Comparison of ENCODE assay signal across 10 cellular contexts in genomic region chr11:83521647-83522596, GRCh38.
DNase-seq lines count a peak whose midpoint lies in the region; ATAC-seq lines count a peak whose summit lies in the region.
"Had no signal": no experiment of that assay in that cellular context is flagged by ENCODE, and none has a peak within 500 bp of the region (broad histone marks: within the 10 kb centered on the region; RNA-seq: fewer than 3 reads in every experiment).

No MANE protein-coding gene starts in this region.

- ATAC-seq in HG03469 (IDR thresholded peaks at IDR 0.05; ENCODE audit: unreplicated experiment): peak; percentile 45
- ATAC-seq in stimulated activated effector memory CD8-positive, alpha-beta T cell treated with anti-CD3 and anti-CD28 coated beads, Interleukin-12 subunit alpha, Interleukin-12 subunit beta, amount 100 ng/mL, for 72 hours: no peak

- H3K27ac Mint-ChIP-seq in activated T-helper 2 cell treated with anti-CD3 and anti-CD28 coated beads, Interferon-gamma antibody, Interleukin-2, Interleukin-4, amounts not matched to agents 10 μg/mL and 5 μg/mL and 100 μg/mL, durations not matched to agents 14 hours and 24 hours and 36 hours: no peak overlapping the region
- H3K27ac Mint-ChIP-seq in stimulated activated effector memory CD8-positive, alpha-beta T cell treated with anti-CD3 and anti-CD28 coated beads, Interleukin-12 subunit alpha, Interleukin-12 subunit beta, amount 100 ng/mL, for 72 hours: no peak overlapping the region

- intact Hi-C loops in activated T-helper 2 cell treated with anti-CD3 and anti-CD28 coated beads, Interferon-gamma antibody, Interleukin-2, Interleukin-4, amounts not matched to agents 10 μg/mL and 5 μg/mL and 100 μg/mL, durations not matched to agents 14 hours and 24 hours and 36 hours (cut with micrococcal nuclease): no loop called here

- DNase-seq in COR-L47 (lab: John Stamatoyannopoulos, UW) (peak; percentile 29), RPMI7951 (ENCODE audit: low read depth) (peak; percentile 5), iris pigment epithelial cell (ENCODE audit: low read depth) (peak; percentile 34), H4 (ENCODE audit: low spot score) (no peak)
- no peak for DNase-seq in activated effector memory CD4-positive, alpha-beta T cell treated with anti-CD3 and anti-CD28 coated beads, Interleukin-2, amount 50 U/mL, for 16 hours
- DNase-seq in activated T-helper 2 cell treated with anti-CD3 and anti-CD28 coated beads, Interferon-gamma antibody, Interleukin-2, Interleukin-4, amounts not matched to agents 10 μg/mL and 5 μg/mL and 100 μg/mL, durations not matched to agents 14 hours and 24 hours and 36 hours (ENCODE audit: low spot score): no peak
- DNase-seq in stimulated activated effector memory CD8-positive, alpha-beta T cell treated with anti-CD3 and anti-CD28 coated beads, Interleukin-12 subunit alpha, Interleukin-12 subunit beta, amount 100 ng/mL, for 72 hours (ENCODE audit: low spot score in 2 of 2): no peak
- DNase-seq: activated CD8-positive, alpha-beta memory T cell treated with anti-CD3 and anti-CD28 coated beads, Interleukin-2, amount 50 U/mL, for 4 hours; esophagus squamous epithelium had no signal

- no peaks in the 10 kb centered on the region for H3K4me1 Mint-ChIP-seq in activated T-helper 2 cell treated with anti-CD3 and anti-CD28 coated beads, Interferon-gamma antibody, Interleukin-2, Interleukin-4, amounts not matched to agents 10 μg/mL and 5 μg/mL and 100 μg/mL, durations not matched to agents 14 hours and 24 hours and 36 hours (ENCODE audit: low read depth)
- H3K4me1 Mint-ChIP-seq in stimulated activated effector memory CD8-positive, alpha-beta T cell treated with anti-CD3 and anti-CD28 coated beads, Interleukin-12 subunit alpha, Interleukin-12 subunit beta, amount 100 ng/mL, for 72 hours: no peaks in the 10 kb centered on the region

- no peaks in the 10 kb centered on the region for H3K9me3 Mint-ChIP-seq in activated T-helper 2 cell treated with anti-CD3 and anti-CD28 coated beads, Interferon-gamma antibody, Interleukin-2, Interleukin-4, amounts not matched to agents 10 μg/mL and 5 μg/mL and 100 μg/mL, durations not matched to agents 14 hours and 24 hours and 36 hours
- H3K9me3 Mint-ChIP-seq in stimulated activated effector memory CD8-positive, alpha-beta T cell treated with anti-CD3 and anti-CD28 coated beads, Interleukin-12 subunit alpha, Interleukin-12 subunit beta, amount 100 ng/mL, for 72 hours: peaks cover 5% of the 10 kb centered on the region

- H3K27me3 Mint-ChIP-seq in activated T-helper 2 cell treated with anti-CD3 and anti-CD28 coated beads, Interferon-gamma antibody, Interleukin-2, Interleukin-4, amounts not matched to agents 10 μg/mL and 5 μg/mL and 100 μg/mL, durations not matched to agents 14 hours and 24 hours and 36 hours (ENCODE audit: low read depth): no peaks in the 10 kb centered on the region

- no peak overlapping the region for H3K4me3 Mint-ChIP-seq in activated T-helper 2 cell treated with anti-CD3 and anti-CD28 coated beads, Interferon-gamma antibody, Interleukin-2, Interleukin-4, amounts not matched to agents 10 μg/mL and 5 μg/mL and 100 μg/mL, durations not matched to agents 14 hours and 24 hours and 36 hours (ENCODE audit: low read depth)
- H3K4me3 Mint-ChIP-seq in stimulated activated effector memory CD8-positive, alpha-beta T cell treated with anti-CD3 and anti-CD28 coated beads, Interleukin-12 subunit alpha, Interleukin-12 subunit beta, amount 100 ng/mL, for 72 hours: no peak overlapping the region

- H3K36me3 Mint-ChIP-seq in activated T-helper 2 cell treated with anti-CD3 and anti-CD28 coated beads, Interferon-gamma antibody, Interleukin-2, Interleukin-4, amounts not matched to agents 10 μg/mL and 5 μg/mL and 100 μg/mL, durations not matched to agents 14 hours and 24 hours and 36 hours (ENCODE audit: low read depth): no peaks in the 10 kb centered on the region
- H3K36me3 Mint-ChIP-seq in stimulated activated effector memory CD8-positive, alpha-beta T cell treated with anti-CD3 and anti-CD28 coated beads, Interleukin-12 subunit alpha, Interleukin-12 subunit beta, amount 100 ng/mL, for 72 hours: no peaks in the 10 kb centered on the region

Comparison
In these comparisons a context has a peak if more than half of its experiments do, and no peak if none do; other contexts are left out.
1. DNase-seq: peak in COR-L47 (single experiment), RPMI7951 (single experiment) and iris pigment epithelial cell (single experiment); none in activated effector memory CD4-positive, alpha-beta T cell treated with anti-CD3 and anti-CD28 coated beads, Interleukin-2, amount 50 U/mL, for 16 hours (single experiment), H4 (single experiment), activated T-helper 2 cell treated with anti-CD3 and anti-CD28 coated beads, Interferon-gamma antibody, Interleukin-2, Interleukin-4, amounts not matched to agents 10 μg/mL and 5 μg/mL and 100 μg/mL, durations not matched to agents 14 hours and 24 hours and 36 hours (single experiment) and stimulated activated effector memory CD8-positive, alpha-beta T cell treated with anti-CD3 and anti-CD28 coated beads, Interleukin-12 subunit alpha, Interleukin-12 subunit beta, amount 100 ng/mL, for 72 hours (0 of 2).